In genomic region chr15:61480295-61480694, GRCh38 we compare ENCODE assay signal across 26 cellular contexts.
"Had no signal": no experiment of that assay in that cellular context is flagged by ENCODE, and none has a peak within 500 bp of the region (broad histone marks: within the 10 kb centered on the region; RNA-seq: fewer than 3 reads in every experiment).

No MANE protein-coding gene starts in this region.

- H3K36me3 ChIP-seq: ascending aorta had no signal

- H3K4me3 ChIP-seq: ascending aorta, body of pancreas had no signal

- ATAC-seq: activated CD8-positive, alpha-beta T cell treated with anti-CD3 and anti-CD28 coated beads for 36 hours; activated T-cell treated with anti-CD3 and anti-CD28 coated beads, Interleukin-2, amount 50 U/mL, for 72 hours; activated T-helper 17 cell treated with anti-CD3 and anti-CD28 coated beads, Interleukin-2, amount 50 U/mL, for 72 hours; body of pancreas had no signal

- H3K27me3 ChIP-seq: ascending aorta, body of pancreas had no signal

- FAIRE-seq: bronchial epithelial cell had no signal

- DNase-seq: activated CD4-positive, alpha-beta T cell treated with anti-CD3 and anti-CD28 coated beads, Interleukin-2, amount 10 ng/mL, durations not matched to agents 24 days and 14 days; activated CD4-positive, alpha-beta T cell treated with anti-CD3 and anti-CD28 coated beads, Interleukin-2, amount 50 U/mL, for 4 hours; activated CD8-positive, alpha-beta T cell treated with anti-CD3 and anti-CD28 coated beads for 36 hours; activated gamma-delta T cell; activated naive CD4-positive, alpha-beta T cell treated with Interleukin-2 at 50 U/mL for 16 hours; activated naive CD8-positive, alpha-beta T cell treated with anti-CD3 and anti-CD28 coated beads, Interleukin-2, amount 10 ng/mL, durations not matched to agents 7 days and 5 days; activated T-cell treated with anti-CD3 and anti-CD28 coated beads, Interleukin-2, amount 50 U/mL, for 1 hour; activated T-cell treated with anti-CD3 and anti-CD28 coated beads, Interleukin-2, amount 50 U/mL, for 72 hours; amygdala; central memory CD4-positive, alpha-beta T cell; NCI-H1092 treated with DMSO at 0.1 percent for 48 hours; NCI-H1417; NCI-H1694 treated with DMSO at 0.1 percent for 48 hours; NCI-H2029; NCI-H510A; NCI-H526; NCI-H748 treated with DMSO at 0.1 percent for 48 hours; Right ventricle myocardium superior; SW 1271; T-helper 1 cell; T-helper 2 cell; T-helper 9 cell had no signal

- H3K27ac ChIP-seq: ascending aorta, body of pancreas had no signal

- H3K9me3 ChIP-seq: ascending aorta, body of pancreas had no signal
